Comparison of ENCODE assay signal across 8 cellular contexts in the genomic region with DNA sequence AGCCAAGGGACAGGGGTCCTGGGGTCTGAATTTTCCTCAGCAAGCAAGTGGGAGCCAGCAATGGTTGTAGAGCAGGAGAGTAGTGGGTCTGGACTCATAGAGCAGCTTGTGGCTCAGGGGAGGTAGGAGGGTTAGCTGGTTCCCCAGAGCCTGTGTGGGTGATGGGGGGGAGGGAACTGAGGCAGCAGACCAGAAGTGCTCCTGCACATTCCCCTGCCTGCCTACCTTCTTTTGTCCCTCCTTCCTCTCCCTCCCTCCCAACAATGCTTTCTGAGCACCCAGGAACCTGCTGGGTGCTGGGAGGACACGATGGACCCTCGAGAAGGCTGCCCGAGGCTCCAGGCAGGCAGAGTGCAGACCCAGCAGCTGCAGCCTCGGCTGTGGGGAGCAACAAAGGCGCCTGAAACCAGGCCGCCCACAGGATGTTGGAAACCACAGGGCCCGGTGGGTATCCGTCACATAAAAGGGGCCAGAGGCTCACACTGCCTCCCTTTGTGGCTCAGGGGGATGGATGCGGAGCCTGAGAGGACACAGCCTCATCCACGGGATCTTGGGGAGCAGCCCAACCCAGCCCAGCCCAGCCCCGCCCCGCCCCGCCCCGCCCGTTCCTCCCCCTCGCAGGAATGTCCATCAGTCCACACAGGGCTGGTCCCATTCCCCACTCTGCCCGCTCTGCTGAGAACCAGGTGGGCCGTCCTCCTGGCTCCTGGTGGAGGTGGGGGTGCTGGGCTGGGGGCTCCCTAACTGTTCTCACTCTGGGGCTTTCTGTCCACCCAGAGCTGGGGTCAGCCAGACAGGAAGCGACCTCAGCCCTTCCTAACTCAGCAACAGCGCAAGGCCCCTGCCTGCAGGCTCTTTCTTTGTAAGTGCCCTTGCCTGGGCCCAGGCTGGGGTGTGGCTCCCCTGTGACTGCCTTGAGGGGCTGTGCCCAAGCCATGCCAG. TPM values are rescaled to one million over a fixed set of nuclear protein-coding genes. Genes with fewer than 3 reads are reported as not detected.
DNase-seq lines count a peak whose midpoint lies in the region; ATAC-seq and TF ChIP-seq lines count a peak whose summit lies in the region.

No MANE protein-coding gene starts in this region.

- H3K9ac ChIP-seq in BLaER1 (peak overlapping the region; percentile 65), SK-N-SH (no peak overlapping the region)

- peaks cover 25 to 31% (median 29%) of the 10 kb centered on the region in 3 donors for H3K4me1 Mint-ChIP-seq in IgD-negative memory B cell

- H3K4me3 Mint-ChIP-seq in IgD-negative memory B cell, result peak overlapping the region; percentile 78 to 96 (median 92)

- peaks cover 2% of the 10 kb centered on the region for H3K36me3 Mint-ChIP-seq in IgD-negative memory B cell

- peak overlapping the region; percentile 40 to 92 (median 77) for H3K27ac Mint-ChIP-seq in IgD-negative memory B cell

- no peaks in the 10 kb centered on the region for H3K9me2 ChIP-seq in SK-N-SH

- H3K4me3 ChIP-seq in BLaER1 (peak overlapping the region; percentile 43), mesodermal cell (ENCODE audit: extremely low read depth, insufficient read depth, low read length, poor library complexity, severe bottlenecking) (no peak overlapping the region), SK-N-SH (ENCODE audit: low read depth in 2 of 2, low read length in 1 of 2) (no peak overlapping the region)

- POLR2A ChIA-PET in SK-N-SH (lab: Yijun Ruan, JAX), result no interaction called here

- peaks cover 7% of the 10 kb centered on the region; the same call in 1 of the 2 replicates for H4K20me1 ChIP-seq in BLaER1
- no peaks in the 10 kb centered on the region for H4K20me1 ChIP-seq in SK-N-SH (ENCODE audit: insufficient read depth)

- WGBS in mesodermal cell (ENCODE audit: insufficient coverage in 2 of 2), 2 experiments, result 81 to 82% methylated on average over 10 to 17 of the region's 20 CpGs
- 65% methylated on average over 6 of the region's 20 CpGs for WGBS in SK-N-SH (ENCODE audit: low lambda C conversion rate)

- no peaks in the 10 kb centered on the region for H3K9me3 Mint-ChIP-seq in IgD-negative memory B cell

- TF ChIP-seq RAD21 in SK-N-SH (IDR thresholded peaks at IDR 0.05; ENCODE audit: low read length), result no peak

- H3K36me3 ChIP-seq in BLaER1 (peaks cover 17% of the 10 kb centered on the region), mesodermal cell (ENCODE audit: control insufficient read depth, insufficient read depth, low read length) (peaks cover 18% of the 10 kb centered on the region), SK-N-SH (replicated peaks in 1 of 2; ENCODE audit: control insufficient read depth in 1 of 2, insufficient read depth in 2 of 2, low read length in 1 of 2) (peaks cover 0 to 10% of the 10 kb centered on the region in 2 experiments)

- H3K4me1 ChIP-seq in BLaER1, result peaks cover 78% of the 10 kb centered on the region
- H3K4me1 ChIP-seq in mesodermal cell (ENCODE audit: control insufficient read depth, insufficient read depth, low read length, poor library complexity, severe bottlenecking), result peaks cover 6% of the 10 kb centered on the region
- no peaks in the 10 kb centered on the region; a peak in 1 of 4 replicates for H3K4me1 ChIP-seq in SK-N-SH (ENCODE audit: control insufficient read depth in 1 of 2, insufficient read depth in 2 of 2, low read depth in 1 of 2, low read length in 1 of 2)

- H3F3A ChIP-seq in SK-N-SH (replicated peaks; ENCODE audit: insufficient read depth), result no peaks in the 10 kb centered on the region

- H3K27me3 ChIP-seq in BLaER1, result no peaks in the 10 kb centered on the region
- no peaks in the 10 kb centered on the region for H3K27me3 ChIP-seq in SK-N-SH (ENCODE audit: insufficient read depth)

- CTCF ChIA-PET in SK-N-SH (lab: Yijun Ruan, JAX), result no interaction called here

- TF ChIP-seq CTCF in SK-N-SH (IDR thresholded peaks at IDR 0.05), result no peak

- no peaks in the 10 kb centered on the region for H3K79me2 ChIP-seq in SK-N-SH (ENCODE audit: insufficient read depth)

- peak; percentile 65 for ATAC-seq in GM19452 (IDR thresholded peaks at IDR 0.05; ENCODE audit: unreplicated experiment)

- H3K9me3 ChIP-seq in BLaER1 (no peaks in the 10 kb centered on the region), mesodermal cell (ENCODE audit: control insufficient read depth, low read length) (no peaks in the 10 kb centered on the region), SK-N-SH (no peaks in the 10 kb centered on the region)

- H3K4me2 ChIP-seq in BLaER1 (peak overlapping the region; percentile 98), SK-N-SH (no peak overlapping the region)

- H3K27me3 Mint-ChIP-seq in IgD-negative memory B cell, result no peaks in the 10 kb centered on the region

- DNase-seq in activated CD8-positive, alpha-beta memory T cell treated with anti-CD3 and anti-CD28 coated beads, Interleukin-2, amount 50 U/mL, for 4 hours, result peak; percentile 43
- no peak for DNase-seq in SK-N-SH
- no peak for DNase-seq in NCI-H146 treated with DMSO at 0.1 percent for 48 hours (lab: John Stamatoyannopoulos, UW; ENCODE audit: unreplicated experiment)
- no peak for DNase-seq in HUDEP-2 (lab: John Stamatoyannopoulos, UW; ENCODE audit: unreplicated experiment in 76 of 76)

- peak overlapping the region; percentile 92 for H3K27ac ChIP-seq in BLaER1
- peak overlapping the region; percentile 10 for H3K27ac ChIP-seq in mesodermal cell (ENCODE audit: low read depth, low read length, severe bottlenecking)
- H3K27ac ChIP-seq in SK-N-SH (ENCODE audit: low read depth in 2 of 2, low read length in 1 of 2), result no peak overlapping the region

- H2AFZ ChIP-seq in SK-N-SH (ENCODE audit: low read depth), result no peak overlapping the region

- TF ChIP-seq EP300 in SK-N-SH (IDR thresholded peaks at IDR 0.05; ENCODE audit: borderline replicate concordance in 1 of 2, low read depth in 1 of 2, low read length in 1 of 2), result no peak

TF ChIP-seq in SK-N-SH, 30 proteins besides CTCF, POLR2A, EP300 and RAD21 (continues in another document):
- no peak for TF ChIP-seq TEAD4 (IDR thresholded peaks at IDR 0.05; ENCODE audit: borderline replicate concordance, insufficient read depth)
- TF ChIP-seq, protein P1, sequence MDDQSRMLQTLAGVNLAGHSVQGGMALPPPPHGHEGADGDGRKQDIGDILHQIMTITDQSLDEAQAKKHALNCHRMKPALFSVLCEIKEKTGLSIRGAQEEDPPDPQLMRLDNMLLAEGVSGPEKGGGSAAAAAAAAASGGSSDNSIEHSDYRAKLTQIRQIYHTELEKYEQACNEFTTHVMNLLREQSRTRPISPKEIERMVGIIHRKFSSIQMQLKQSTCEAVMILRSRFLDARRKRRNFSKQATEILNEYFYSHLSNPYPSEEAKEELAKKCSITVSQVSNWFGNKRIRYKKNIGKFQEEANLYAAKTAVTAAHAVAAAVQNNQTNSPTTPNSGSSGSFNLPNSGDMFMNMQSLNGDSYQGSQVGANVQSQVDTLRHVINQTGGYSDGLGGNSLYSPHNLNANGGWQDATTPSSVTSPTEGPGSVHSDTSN (IDR thresholded peaks at IDR 0.05), result no peak
- TF ChIP-seq RXRA (IDR thresholded peaks at IDR 0.05; ENCODE audit: borderline replicate concordance, low read depth), result no peak
- TF ChIP-seq, protein P2, sequence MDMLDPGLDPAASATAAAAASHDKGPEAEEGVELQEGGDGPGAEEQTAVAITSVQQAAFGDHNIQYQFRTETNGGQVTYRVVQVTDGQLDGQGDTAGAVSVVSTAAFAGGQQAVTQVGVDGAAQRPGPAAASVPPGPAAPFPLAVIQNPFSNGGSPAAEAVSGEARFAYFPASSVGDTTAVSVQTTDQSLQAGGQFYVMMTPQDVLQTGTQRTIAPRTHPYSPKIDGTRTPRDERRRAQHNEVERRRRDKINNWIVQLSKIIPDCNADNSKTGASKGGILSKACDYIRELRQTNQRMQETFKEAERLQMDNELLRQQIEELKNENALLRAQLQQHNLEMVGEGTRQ (IDR thresholded peaks at IDR 0.05; ENCODE audit: borderline replicate concordance, low read depth, low read length), result no peak
- no peak for TF ChIP-seq EZH2phosphoT487 (IDR thresholded peaks at IDR 0.05; ENCODE audit: borderline replicate concordance, low read depth)
- TF ChIP-seq RCOR1 (IDR thresholded peaks at IDR 0.05; ENCODE audit: low read length), result no peak
- TF ChIP-seq FOXM1 (IDR thresholded peaks at IDR 0.05; ENCODE audit: low read depth), result no peak
- TF ChIP-seq MXI1 (IDR thresholded peaks at IDR 0.05; ENCODE audit: low read depth, low read length), result no peak
- TF ChIP-seq NRF1 (IDR thresholded peaks at IDR 0.05; ENCODE audit: low read depth, low read length), result no peak
- TF ChIP-seq ELF1 (IDR thresholded peaks at IDR 0.05), result no peak
- TF ChIP-seq SIN3A (IDR thresholded peaks at IDR 0.05; ENCODE audit: borderline replicate concordance, low read depth, low read length), result no peak
- TF ChIP-seq RFX5 (IDR thresholded peaks at IDR 0.05; ENCODE audit: low read length), result no peak
- no peak for TF ChIP-seq JUND (IDR thresholded peaks at IDR 0.05)
- TF ChIP-seq, protein P3, sequence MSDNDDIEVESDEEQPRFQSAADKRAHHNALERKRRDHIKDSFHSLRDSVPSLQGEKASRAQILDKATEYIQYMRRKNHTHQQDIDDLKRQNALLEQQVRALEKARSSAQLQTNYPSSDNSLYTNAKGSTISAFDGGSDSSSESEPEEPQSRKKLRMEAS (IDR thresholded peaks at IDR 0.05; ENCODE audit: low read depth), result no peak

RNA-seq across cellular contexts. Expression of a gene that starts 1.7 kb away (rescaled TPM):
- polyA plus RNA-seq in IgD-negative memory B cell (19.8 TPM), SK-N-SH (2012; rRNA removed) (not detected in 2 replicates)
- polyA plus RNA-seq in mesodermal cell (2013, experiment 1 of 2), result 1.5 TPM
- polyA plus RNA-seq in mesodermal cell (2013, experiment 2 of 2), result 1.4 TPM
- polyA plus RNA-seq in SK-N-SH (2012; cell fraction: cytosol; rRNA removed), result under 0.01 TPM in 1 of 2 replicates, not detected in the other
- 0.02 TPM in 1 of 2 replicates, not detected in the other for polyA plus RNA-seq in SK-N-SH (2012; cell fraction: nucleus; rRNA removed)

RNA-seq across cellular contexts. Expression of a gene that starts 32.5 kb away (rescaled TPM):
- polyA plus RNA-seq in IgD-negative memory B cell (1.4 TPM), SK-N-SH (2012; rRNA removed) (1.9 and 2.1 TPM in 2 replicates)
- 6.3 TPM for polyA plus RNA-seq in mesodermal cell (2013, experiment 1 of 2)
- 5.1 TPM for polyA plus RNA-seq in mesodermal cell (2013, experiment 2 of 2)
- 0.72 and 0.84 TPM in 2 replicates for polyA plus RNA-seq in SK-N-SH (2012; cell fraction: cytosol; rRNA removed)
- 8.1 and 10.3 TPM in 2 replicates for polyA plus RNA-seq in SK-N-SH (2012; cell fraction: nucleus; rRNA removed)

Comparison
In these comparisons a context has a peak if more than half of its experiments do, and no peak if none do; other contexts are left out.
1. H3K27ac ChIP-seq: peak in BLaER1 (single experiment) and mesodermal cell (single experiment); none in SK-N-SH (0 of 2).
2. RNA of a gene that starts 1.7 kb away (polyA plus RNA-seq): 19.8 TPM in IgD-negative memory B cell (single experiment); under 0.01 to 0.02 TPM in SK-N-SH; every median in the first group is over 10 times any median in the second.